In the genomic region with DNA sequence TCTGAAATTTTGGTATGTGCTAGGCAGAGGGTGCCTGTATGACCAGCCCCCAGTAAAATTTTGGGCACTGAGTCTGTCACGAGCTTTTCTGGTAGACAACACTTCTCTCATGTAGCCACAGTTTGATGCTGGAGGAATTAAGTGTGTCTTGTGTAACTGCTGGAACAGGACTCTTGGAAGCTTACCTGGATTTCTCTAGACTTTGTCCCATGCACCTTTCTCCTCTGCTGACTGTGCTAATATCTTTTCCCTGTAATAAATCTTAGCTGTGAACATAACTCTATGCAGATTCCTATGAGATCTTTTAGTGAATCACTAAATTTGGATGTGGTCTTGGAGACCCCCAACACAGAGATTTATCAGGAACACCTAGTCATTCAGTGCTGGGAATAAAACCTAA, we compare ENCODE assay signal across 26 cellular contexts.
"Had no signal": no experiment of that assay in that cellular context is flagged by ENCODE, and none has a peak within 500 bp of the region (broad histone marks: within the 10 kb centered on the region; RNA-seq: fewer than 3 reads in every experiment).

No MANE protein-coding gene starts in this region.

- H3K4me1 ChIP-seq: stomach, testis, thyroid gland, transverse colon, upper lobe of left lung, upper lobe of right lung, uterus, vagina had no signal

- H3K4me3 ChIP-seq: stomach, suprapubic skin, testis, thoracic aorta, thyroid gland, tibial artery, tibial nerve, transverse colon, upper lobe of left lung, upper lobe of right lung, uterus, vagina had no signal

- DNase-seq: stimulated activated CD4-positive, alpha-beta T cell treated with anti-CD3 and anti-CD28 coated beads, Interleukin-2, amount 100 ng/mL, for 48 hours; stimulated activated CD4-positive, alpha-beta T cell treated with anti-CD3 and anti-CD28 coated beads, Interleukin-4, amount 100 ng/mL, for 1 hour; stimulated activated CD4-positive, alpha-beta T cell treated with anti-CD3 and anti-CD28 coated beads, Interleukin-4, amount 100 ng/mL, for 24 hours; stimulated activated CD4-positive, alpha-beta T cell treated with anti-CD3 and anti-CD28 coated beads, Interleukin-4, amount 100 ng/mL, for 4 hours; stimulated activated CD8-positive, alpha-beta memory T cell treated with anti-CD3 and anti-CD28 coated beads, Interleukin-4, amount 100 ng/mL, for 48 hours; stimulated activated naive B cell treated with anti-CD40 and anti-IgM and Interleukin-4, amounts not matched to agents 10 μg/mL and 1 μg/mL and 100 μg/mL, for 72 hours; stimulated activated naive CD4-positive, alpha-beta T cell; stimulated activated naive CD4-positive, alpha-beta T cell treated with Interleukin-2 at 50 U/mL for 16 hours; stimulated activated naive CD8-positive, alpha-beta T cell treated with anti-CD3 and anti-CD28 coated beads, Interleukin-15, amount 100 ng/mL, for 72 hours; stimulated activated naive CD8-positive, alpha-beta T cell treated with anti-CD3 and anti-CD28 coated beads, Interleukin-15, Interleukin-2, amounts not matched to agents 100 U/mL and 50 U/mL, for 24 hours; stomach; testis; thyroid gland; tibial artery; transverse colon; trophoblast cell; upper lobe of left lung; upper lobe of right lung; uterus had no signal

- H3K36me3 ChIP-seq: uterus had no signal

- H3K27ac ChIP-seq: stomach, suprapubic skin, testis, thoracic aorta, thyroid gland, tibial artery, tibial nerve, transverse colon, upper lobe of left lung, upper lobe of right lung, uterus, vagina had no signal

- H3K27me3 ChIP-seq: stomach, suprapubic skin, testis, thyroid gland, tibial artery, tibial nerve, transverse colon, upper lobe of left lung, upper lobe of right lung, uterus, vagina had no signal

- H3K9me3 ChIP-seq: stomach, suprapubic skin, testis, thoracic aorta, thyroid gland, tibial artery, tibial nerve, transverse colon, upper lobe of left lung, upper lobe of right lung, uterus, vagina had no signal

- FAIRE-seq: urothelium cell line had no signal

- ATAC-seq: stimulated activated effector memory CD8-positive, alpha-beta T cell treated with anti-CD3 and anti-CD28 coated beads, Interleukin-12 subunit alpha, Interleukin-12 subunit beta, amount 100 ng/mL, for 72 hours; stimulated activated memory B cell treated with anti-CD40 and anti-IgM and Interleukin-4, amounts not matched to agents 10 μg/mL and 1 μg/mL and 100 μg/mL, for 72 hours; stimulated activated naive B cell treated with anti-CD40 and anti-IgM and Interleukin-4, amounts not matched to agents 10 μg/mL and 1 μg/mL and 100 μg/mL, for 72 hours; stimulated activated naive CD8-positive, alpha-beta T cell treated with anti-CD3 and anti-CD28 coated beads, Interleukin-15, amount 100 ng/mL, for 72 hours; stimulated activated naive CD8-positive, alpha-beta T cell treated with anti-CD3 and anti-CD28 coated beads, Interleukin-15, Interleukin-2, amounts not matched to agents 100 U/mL and 50 U/mL, for 24 hours; upper lobe of right lung had no signal
